ENCODE assay signal across 8 cellular contexts in the genomic region with DNA sequence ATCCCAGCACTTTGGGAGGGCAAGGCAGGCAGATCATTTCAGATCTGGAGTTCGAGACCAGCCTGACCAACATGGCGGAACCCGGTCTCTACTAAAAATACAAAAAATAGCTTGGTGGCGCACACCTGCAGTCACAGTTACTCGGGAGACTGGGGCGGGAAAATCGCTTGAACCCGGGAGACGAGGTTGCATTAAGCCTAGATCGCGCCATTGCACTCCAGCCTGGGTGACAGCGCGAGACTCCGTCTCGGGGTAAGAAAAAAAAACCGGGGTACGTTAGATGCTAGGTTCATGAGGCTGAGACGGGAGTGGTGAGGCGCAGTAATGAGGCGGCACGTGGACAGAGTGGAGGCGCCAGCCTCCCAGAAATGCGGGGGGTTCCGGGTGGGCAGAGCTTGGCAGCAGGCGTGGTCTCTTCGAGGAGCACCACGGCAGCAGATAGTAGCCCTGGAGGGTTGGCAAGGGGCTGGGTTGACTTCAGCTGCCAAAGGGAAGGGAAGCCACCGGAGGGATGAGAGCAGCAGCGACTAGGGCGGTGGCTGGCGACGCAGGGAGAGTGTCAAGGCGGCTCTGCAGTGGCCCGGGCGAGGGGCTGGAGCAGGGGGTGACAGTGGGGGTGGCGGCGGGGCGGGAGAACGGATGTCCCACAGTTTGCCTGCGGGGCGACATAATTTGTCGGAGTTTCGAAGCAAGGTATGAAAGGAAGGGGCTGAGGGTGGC. TPM values are rescaled to one million over a fixed set of nuclear protein-coding genes. Genes with fewer than 3 reads are reported as not detected.
DNase-seq lines count a peak whose midpoint lies in the region; ATAC-seq and TF ChIP-seq lines count a peak whose summit lies in the region.

No MANE protein-coding gene starts in this region.

- H3K27ac ChIP-seq in angular gyrus (ENCODE audit: low read depth, low read length), result peak overlapping the region; percentile 84
- peak overlapping the region; percentile 72 to 91 for H3K27ac ChIP-seq in left lung
- peak overlapping the region; percentile 81 to 91 for H3K27ac ChIP-seq in tibial artery

- intact Hi-C loops in left lung (cut with DNase I), result no loop called here
- intact Hi-C loops in tibial artery (cut with DNase I; ENCODE audit: low total_unique reads), result no loop called here

- H3K4me1 ChIP-seq in left lung, result peaks cover 9 to 54% of the 10 kb centered on the region in 2 donors
- H3K4me1 ChIP-seq in tibial artery, result peaks cover 0 to 39% (median 29%) of the 10 kb centered on the region in 4 donors

- no peaks in the 10 kb centered on the region for H3K9me3 ChIP-seq in left lung
- H3K9me3 ChIP-seq in tibial artery, result no peaks in the 10 kb centered on the region

- DNase-seq in activated T-cell treated with anti-CD3 and anti-CD28 coated beads for 24 hours (ENCODE audit: low read depth) (peak; percentile 20), left lung (peak in 1 of 2 donors; percentile 79), tibial artery (peak in 1 of 2 donors; percentile 63), GM03348 (ENCODE audit: low spot score) (no peak), kidney tubule cell (ENCODE audit: low spot score) (no peak)
- DNase-seq in activated T-cell treated with anti-CD3 and anti-CD28 coated beads, Interleukin-2, amount 50 U/mL, for 1 hour, result no peak

- H3K4me3 ChIP-seq in left lung, result peak overlapping the region; percentile 86 to 99
- peak overlapping the region; percentile 84 to 98 for H3K4me3 ChIP-seq in tibial artery

- ATAC-seq in left lung (peak; percentile 2), HG02884 (IDR thresholded peaks at IDR 0.05; ENCODE audit: unreplicated experiment) (no peak)

- TF ChIP-seq CTCF in left lung (IDR thresholded peaks at IDR 0.05) (no peak), tibial artery (IDR thresholded peaks at IDR 0.05) (no peak)

- H3K36me3 ChIP-seq in left lung (peaks cover 0 to 46% of the 10 kb centered on the region in 2 donors), tibial artery (peaks cover 38 to 45% (median 42%) of the 10 kb centered on the region in 3 donors)

- no peaks in the 10 kb centered on the region for H3K27me3 ChIP-seq in left lung
- no peaks in the 10 kb centered on the region for H3K27me3 ChIP-seq in tibial artery

RNA-seq across cellular contexts. Expression of a gene that starts 0.8 kb away (rescaled TPM):
- total RNA-seq in left lung, result 100 to 1,000 TPM in 1 of 2 donors, 10 to 100 TPM in 1; 69.5 to 103 TPM

RNA-seq across cellular contexts. Expression of a gene that starts 7.1 kb away (rescaled TPM):
- total RNA-seq in left lung, result 100 to 1,000 TPM; 142 to 161 TPM

RNA-seq across cellular contexts. Expression of a gene that starts 14.8 kb away (rescaled TPM):
- 10 to 100 TPM; 18.4 to 35.2 TPM for total RNA-seq in left lung

RNA-seq across cellular contexts. Expression of a gene that starts 29.2 kb away (rescaled TPM):
- 100 to 1,000 TPM; 113 to 147 TPM for total RNA-seq in left lung

RNA-seq across cellular contexts. Expression of a gene that starts 31.3 kb away (rescaled TPM):
- 100 to 1,000 TPM in 1 of 2 donors, 10 to 100 TPM in 1; 99.3 to 127 TPM for total RNA-seq in left lung
